In the genomic region with DNA sequence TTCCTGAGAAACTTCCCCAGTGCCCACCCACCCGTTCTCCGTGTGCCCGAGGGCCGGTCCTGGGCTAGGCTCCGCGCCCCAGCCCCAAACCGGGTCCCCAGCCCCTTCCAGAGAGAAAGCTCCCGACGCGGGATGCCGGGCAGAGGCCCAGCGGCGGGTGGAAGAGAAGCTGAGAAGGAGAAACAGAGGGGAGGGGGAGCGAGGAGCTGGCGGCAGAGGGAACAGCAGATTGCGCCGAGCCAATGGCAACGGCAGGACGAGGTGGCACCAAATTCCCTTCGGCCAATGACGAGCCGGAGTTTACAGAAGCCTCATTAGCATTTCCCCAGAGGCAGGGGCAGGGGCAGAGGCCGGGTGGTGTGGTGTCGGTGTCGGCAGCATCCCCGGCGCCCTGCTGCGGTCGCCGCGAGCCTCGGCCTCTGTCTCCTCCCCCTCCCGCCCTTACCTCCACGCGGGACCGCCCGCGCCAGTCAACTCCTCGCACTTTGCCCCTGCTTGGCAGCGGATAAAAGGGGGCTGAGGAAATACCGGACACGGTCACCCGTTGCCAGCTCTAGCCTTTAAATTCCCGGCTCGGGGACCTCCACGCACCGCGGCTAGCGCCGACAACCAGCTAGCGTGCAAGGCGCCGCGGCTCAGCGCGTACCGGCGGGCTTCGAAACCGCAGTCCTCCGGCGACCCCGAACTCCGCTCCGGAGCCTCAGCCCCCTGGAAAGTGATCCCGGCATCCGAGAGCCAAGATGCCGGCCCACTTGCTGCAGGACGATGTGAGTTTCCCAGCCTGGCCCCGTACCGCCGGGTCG, we compare ENCODE assay signal across 8 cellular contexts. TPM values are rescaled to one million over a fixed set of nuclear protein-coding genes. Genes with fewer than 3 reads are reported as not detected.
DNase-seq lines count a peak whose midpoint lies in the region; ATAC-seq and TF ChIP-seq lines count a peak whose summit lies in the region.

TSS of gene SCD (plus strand) at position 469 of the 803 bp plus-strand sequence. CDS start at position 741, 272 bp downstream.

- TF ChIP-seq CTCF in dorsolateral prefrontal cortex (IDR thresholded peaks at IDR 0.05 in 54 of 56, conservative IDR thresholded peaks at IDR 0.05 in 2 of 56; ENCODE audit: low read depth in 1 of 56, partially characterized antibody in 56 of 56) (peak in 16 of 56 donors; percentile 3 to 35 (median 12)), right lobe of liver (IDR thresholded peaks at IDR 0.05) (no peak)

- ATAC-seq in GM19452 (IDR thresholded peaks at IDR 0.05; ENCODE audit: unreplicated experiment) (peak; percentile 86), HG03575 (IDR thresholded peaks at IDR 0.05; ENCODE audit: extremely low read depth, insufficient number of reproducible peaks, low FRiP score, unreplicated experiment) (peak; percentile 70), right lobe of liver (peak; percentile 77 to 92 (median 87))

- DNase-seq in CD1c-positive myeloid dendritic cell (ENCODE audit: extremely low spot score) (peak; percentile 95), NCI-H82 (lab: John Stamatoyannopoulos, UW) (peak; percentile 98), dorsolateral prefrontal cortex (peak; percentile 88 to 98 (median 97)), right lobe of liver (peak; percentile 83 to 94 (median 94))
- DNase-seq in activated CD4-positive, alpha-beta T cell treated with anti-CD3 and anti-CD28 coated beads, Interleukin-2, amount 50 U/mL, for 48 hours = peak; percentile 83 to 91
- peak; percentile 81 for DNase-seq in stimulated activated CD4-positive, alpha-beta T cell treated with anti-CD3 and anti-CD28 coated beads, Interleukin-4, amount 100 ng/mL, for 24 hours

- TF ChIP-seq POLR2A in right lobe of liver (IDR thresholded peaks at IDR 0.05) = peak; percentile 85

- no peaks in the 10 kb centered on the region for H3K27me3 ChIP-seq in dorsolateral prefrontal cortex
- no peaks in the 10 kb centered on the region for H3K27me3 ChIP-seq in right lobe of liver

- peaks cover 0 to 49% (median 22%) of the 10 kb centered on the region in 4 donors for H3K4me1 ChIP-seq in right lobe of liver

- peak within 1 kb of the TSS; percentile 40 to 99 (median 97) for H3K27ac ChIP-seq in dorsolateral prefrontal cortex
- H3K27ac ChIP-seq in right lobe of liver = peak within 1 kb of the TSS; percentile 53 to 96 (median 83)

- intact Hi-C loops in dorsolateral prefrontal cortex (cut with DNase I) (loop anchor here (1.0 to 10.0 kb wide), 3 partner anchors 26 to 178 kb away; partner anchors contain the start of gene NDUFB8 (in 1 of the 2)), right lobe of liver (cut with DNase I) (no loop called here)

- H3K36me3 ChIP-seq in right lobe of liver = peaks cover 0 to 7% (median 0%) of the 10 kb centered on the region in 4 donors

- H3K9me3 ChIP-seq in right lobe of liver = no peaks in the 10 kb centered on the region

- H3K4me3 ChIP-seq in dorsolateral prefrontal cortex (peak within 1 kb of the TSS; percentile 61 to 97 (median 89)), right lobe of liver (peak within 1 kb of the TSS; percentile 66 to 83 (median 70))

- 0% methylated on average over 26 of the region's 73 CpGs for WGBS in right lobe of liver (ENCODE audit: insufficient coverage, low coverage, low lambda C conversion rate, missing lambda C conversion rate)

RNA-seq across cellular contexts. Expression of gene SCD, which starts in this region (rescaled TPM):
- 1,000 to 10,000 TPM in 2 of 120 experiments, 100 to 1,000 TPM in 118; 133 to 1,473 (median 374) TPM for total RNA-seq in dorsolateral prefrontal cortex
- total RNA-seq in right lobe of liver = 100 to 1,000 TPM in 4 of 6 experiments, 10 to 100 TPM in 2; 38.3 to 599 (median 220) TPM

Comparison
In these comparisons a context has a peak if more than half of its experiments do, and no peak if none do; other contexts are left out.
1. Peak in every context shown above with its lines: DNase-seq, ATAC-seq, H3K4me3 ChIP-seq and H3K27ac ChIP-seq.
2. intact Hi-C loops: an anchor here in dorsolateral prefrontal cortex (1.0 to 10.0 kb wide); none called in right lobe of liver.